In the genomic region with DNA sequence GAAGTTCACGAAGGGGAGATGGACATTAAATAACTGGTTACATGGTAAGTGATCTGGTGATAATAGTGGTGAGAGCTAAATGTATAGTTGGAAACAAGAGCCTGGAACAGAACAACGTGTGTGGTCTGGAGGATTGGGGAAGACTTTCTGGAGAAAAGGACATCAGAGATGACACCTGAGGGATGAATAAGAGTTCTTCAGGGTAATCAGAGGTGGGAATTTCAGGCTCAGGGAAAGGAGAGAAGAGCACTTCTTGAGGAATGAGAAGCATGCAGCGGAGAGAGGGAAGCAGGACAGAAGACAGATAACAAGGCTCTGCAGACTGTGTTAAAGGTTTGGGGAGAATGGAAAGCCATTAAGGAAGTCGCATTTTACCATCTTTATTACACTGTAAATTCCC, we compare ENCODE assay signal across 25 cellular contexts.
DNase-seq lines count a peak whose midpoint lies in the region; ATAC-seq and TF ChIP-seq lines count a peak whose summit lies in the region.
"Had no signal": no experiment of that assay in that cellular context is flagged by ENCODE, and none has a peak within 500 bp of the region (broad histone marks: within the 10 kb centered on the region; RNA-seq: fewer than 3 reads in every experiment).

No MANE protein-coding gene starts in this region.

- peaks cover 15% of the 10 kb centered on the region for H3K4me1 ChIP-seq in ovary (ENCODE audit: insufficient read depth)

- H3K27me3 Mint-ChIP-seq in HFFc6 (ENCODE audit: insufficient read depth) (no peaks in the 10 kb centered on the region), chondrocyte (ENCODE audit: low read depth) (no peaks in the 10 kb centered on the region), mesothelial cell of epicardium (ENCODE audit: low read depth) (no peaks in the 10 kb centered on the region)
- H3K27me3 Mint-ChIP-seq: activated CD4-positive, alpha-beta T cell treated with anti-CD3 and anti-CD28 coated beads, Interleukin-2, amount 10 ng/mL, durations not matched to agents 7 days and 5 days; activated T-cell treated with anti-CD3 and anti-CD28 coated beads, Interleukin-2, amount 50 U/mL, for 24 hours; B cell had no signal

- no peaks in the 10 kb centered on the region for H3K9me3 ChIP-seq in ovary
- H3K9me3 ChIP-seq: testis, vagina had no signal

- H3K36me3 ChIP-seq in ovary, result no peaks in the 10 kb centered on the region
- H3K36me3 ChIP-seq: vagina had no signal

- TF ChIP-seq POLR2A in ovary (IDR thresholded peaks at IDR 0.05), result no peak

- DNase-seq in A172 (ENCODE audit: low spot score) (peak; percentile 14), HFFc6 (no peak), chondrocyte (ENCODE audit: low spot score) (no peak), mesothelial cell of epicardium (ENCODE audit: low spot score in 2 of 2, unreplicated experiment in 2 of 2) (no peak), NCI-H1048 (lab: John Stamatoyannopoulos, UW) (no peak), ovary (no peak)
- DNase-seq: activated CD4-positive, alpha-beta T cell treated with anti-CD3 and anti-CD28 coated beads, Interleukin-2, amount 10 ng/mL, durations not matched to agents 7 days and 5 days; activated gamma-delta T cell; activated T-cell treated with anti-CD3 and anti-CD28 coated beads, Interleukin-2, amount 50 U/mL, for 24 hours; cerebellar nuclear complex; DMS53; NCI-H1105; NCI-H187 treated with DMSO at 0.1 percent for 48 hours; NCI-H526 treated with DMSO at 0.1 percent for 48 hours; SHP77; stimulated activated CD4-positive, alpha-beta T cell treated with anti-CD3 and anti-CD28 coated beads, Interleukin-15, amount 100 ng/mL, for 24 hours; stimulated activated naive CD4-positive, alpha-beta T cell treated with Interleukin-2 at 50 U/mL for 16 hours; testis had no signal

- no peak for TF ChIP-seq CTCF in HFFc6 (IDR thresholded peaks at IDR 0.05)
- no peak for TF ChIP-seq CTCF in chondrocyte (IDR thresholded peaks at IDR 0.05)
- no peak for TF ChIP-seq CTCF in mesothelial cell of epicardium (IDR thresholded peaks at IDR 0.05; ENCODE audit: unreplicated experiment)
- TF ChIP-seq CTCF in ovary (IDR thresholded peaks at IDR 0.05), result no peak

- no peak for ATAC-seq in GM18519 (IDR thresholded peaks at IDR 0.05; ENCODE audit: low FRiP score, unreplicated experiment)
- ATAC-seq in GM18498 (IDR thresholded peaks at IDR 0.05; ENCODE audit: unreplicated experiment), result no peak
- ATAC-seq: Panc1, sciatic nerve had no signal

- H3K27ac Mint-ChIP-seq in HFFc6 (no peak overlapping the region), chondrocyte (ENCODE audit: unreplicated experiment) (peak overlapping the region; percentile 18), mesothelial cell of epicardium (peak overlapping the region; percentile 94)
- H3K27ac Mint-ChIP-seq: activated CD4-positive, alpha-beta T cell treated with anti-CD3 and anti-CD28 coated beads, Interleukin-2, amount 10 ng/mL, durations not matched to agents 7 days and 5 days; activated T-cell treated with anti-CD3 and anti-CD28 coated beads, Interleukin-2, amount 50 U/mL, for 24 hours; B cell had no signal

- intact Hi-C loops in ovary (cut with DNase I), result no loop called here

- no peak overlapping the region for H3K27ac ChIP-seq in ovary
- H3K27ac ChIP-seq: testis, vagina had no signal

- TF ChIP-seq EP300 in ovary (IDR thresholded peaks at IDR 0.05), result no peak

- H3K9me3 Mint-ChIP-seq in HFFc6 (no peaks in the 10 kb centered on the region), chondrocyte (ENCODE audit: low read depth) (peaks cover under 1% of the 10 kb centered on the region), mesothelial cell of epicardium (peaks cover 3% of the 10 kb centered on the region)
- H3K9me3 Mint-ChIP-seq: activated CD4-positive, alpha-beta T cell treated with anti-CD3 and anti-CD28 coated beads, Interleukin-2, amount 10 ng/mL, durations not matched to agents 7 days and 5 days; activated T-cell treated with anti-CD3 and anti-CD28 coated beads, Interleukin-2, amount 50 U/mL, for 24 hours had no signal

- H3K4me1 Mint-ChIP-seq in HFFc6 (ENCODE audit: low read depth) (peaks cover 69% of the 10 kb centered on the region), chondrocyte (ENCODE audit: low read depth) (peaks cover 58% of the 10 kb centered on the region), mesothelial cell of epicardium (peaks cover 65% of the 10 kb centered on the region)
- H3K4me1 Mint-ChIP-seq: B cell had no signal

- H3K27me3 ChIP-seq in ovary, result no peaks in the 10 kb centered on the region
- H3K27me3 ChIP-seq: testis, vagina had no signal

- H3K4me3 Mint-ChIP-seq in HFFc6 (peak overlapping the region; percentile 23), chondrocyte (ENCODE audit: unreplicated experiment) (no peak overlapping the region), mesothelial cell of epicardium (no peak overlapping the region)
- H3K4me3 Mint-ChIP-seq: activated CD4-positive, alpha-beta T cell treated with anti-CD3 and anti-CD28 coated beads, Interleukin-2, amount 10 ng/mL, durations not matched to agents 7 days and 5 days; activated T-cell treated with anti-CD3 and anti-CD28 coated beads, Interleukin-2, amount 50 U/mL, for 24 hours; B cell; neural crest cell had no signal

- H3K4me3 ChIP-seq in ovary, result no peak overlapping the region
- H3K4me3 ChIP-seq: testis, vagina had no signal

- 66 to 85% (median 83%) methylated on average over 4 of the region's 4 CpGs for whole genome bisulfite sequencing in ovary, 3 donors

- no peaks in the 10 kb centered on the region for H3K36me3 Mint-ChIP-seq in HFFc6 (ENCODE audit: low read depth)
- H3K36me3 Mint-ChIP-seq in chondrocyte (ENCODE audit: low read depth), result no peaks in the 10 kb centered on the region
- H3K36me3 Mint-ChIP-seq in mesothelial cell of epicardium, result peaks cover 5% of the 10 kb centered on the region
